ENCODE assay signal across 1 cellular context in the genomic region with DNA sequence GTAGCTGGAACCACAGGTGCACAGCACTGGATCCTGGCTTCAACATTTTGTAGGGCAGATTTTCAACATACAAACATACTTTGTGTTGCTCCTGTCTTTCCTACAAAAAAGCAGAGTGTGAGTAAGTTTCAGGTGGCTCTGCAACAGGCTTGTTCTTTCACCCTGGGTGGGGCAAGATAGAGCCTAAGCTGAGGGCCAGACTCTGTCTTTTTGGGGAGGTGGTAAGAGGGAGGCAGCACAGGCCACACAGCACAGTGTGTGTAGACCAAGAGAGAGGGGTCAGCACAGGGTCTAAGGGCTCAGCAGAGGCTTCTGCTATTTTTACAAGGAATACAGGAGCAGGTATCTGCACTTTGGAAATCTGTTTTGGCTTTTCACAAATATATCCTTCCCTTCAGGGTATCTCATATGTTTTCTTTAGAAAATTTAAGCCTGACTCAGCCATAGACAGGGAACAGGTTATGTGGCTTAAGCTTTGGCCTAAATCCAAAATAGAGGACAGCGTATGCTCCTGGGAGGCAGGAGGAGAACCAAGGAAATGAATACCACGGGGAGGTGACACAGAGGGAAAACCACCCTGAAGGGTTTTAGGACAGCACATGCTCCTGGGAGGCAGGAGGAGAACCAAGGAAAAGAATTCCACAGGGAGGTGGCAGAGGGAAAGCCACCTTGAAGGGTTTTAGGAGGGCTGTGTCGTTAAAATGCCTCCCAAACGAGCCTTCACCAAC.
TF ChIP-seq lines count a peak whose summit lies in the region.

No MANE protein-coding gene starts in this region.

TF ChIP-seq in endothelial cell of umbilical vein, 7 proteins besides CTCF, POLR2A, EP300 and RAD21:
- TF ChIP-seq POLR2AphosphoS5 (IDR thresholded peaks at IDR 0.05; ENCODE audit: insufficient read depth, low read depth, low read length) (no peak), FOS (IDR thresholded peaks at IDR 0.05; ENCODE audit: borderline replicate concordance, insufficient read depth, low read length) (no peak), GATA2 (IDR thresholded peaks at IDR 0.05; ENCODE audit: insufficient read depth, insufficient read length, low read depth, low read length) (no peak), JUN (IDR thresholded peaks at IDR 0.05; ENCODE audit: borderline replicate concordance, insufficient read depth, insufficient read length, low read depth) (no peak), MYC (IDR thresholded peaks at IDR 0.05; ENCODE audit: low read depth, low read length) (no peak), EZH2 (IDR thresholded peaks at IDR 0.05; ENCODE audit: borderline replicate concordance, low read depth, low read length, severe bottlenecking) (no peak)
- TF ChIP-seq, protein P1, sequence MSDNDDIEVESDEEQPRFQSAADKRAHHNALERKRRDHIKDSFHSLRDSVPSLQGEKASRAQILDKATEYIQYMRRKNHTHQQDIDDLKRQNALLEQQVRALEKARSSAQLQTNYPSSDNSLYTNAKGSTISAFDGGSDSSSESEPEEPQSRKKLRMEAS (IDR thresholded peaks at IDR 0.05; ENCODE audit: insufficient read depth, insufficient read length), result no peak
TF ChIP-seq in endothelial cell of umbilical vein: peak in this region for 0.
